ENCODE assay signal across 1 cellular context in genomic region chr2:213696427-213696826, GRCh38.
TF ChIP-seq lines count a peak whose summit lies in the region.

No MANE protein-coding gene starts in this region.

TF ChIP-seq in GM12878, 131 proteins besides CTCF, POLR2A, EP300 and RAD21 (continued from another document):
- TF ChIP-seq ZNF592 (IDR thresholded peaks at IDR 0.05) (no peak), HDAC2 (IDR thresholded peaks at IDR 0.05) (no peak), PAX8 (IDR thresholded peaks at IDR 0.05) (no peak), RUNX3 (IDR thresholded peaks at IDR 0.05; ENCODE audit: low read length) (no peak), ZBED1 (IDR thresholded peaks at IDR 0.05; ENCODE audit: borderline replicate concordance) (no peak)
